Comparison of ENCODE assay signal across 14 cellular contexts in genomic region chr20:13262302-13262650, GRCh38. TPM values are rescaled to one million over a fixed set of nuclear protein-coding genes. Genes with fewer than 3 reads are reported as not detected.
DNase-seq lines count a peak whose midpoint lies in the region; ATAC-seq, FAIRE-seq and TF ChIP-seq lines count a peak whose summit lies in the region.
"Had no signal": no experiment of that assay in that cellular context is flagged by ENCODE, and none has a peak within 500 bp of the region (broad histone marks: within the 10 kb centered on the region; RNA-seq: fewer than 3 reads in every experiment).

No MANE protein-coding gene starts in this region.

- RAD21 ChIA-PET in HCT116 (lab: Charles Lee; ENCODE audit: low non-redundant PET in 1 of 2, low total read pairs in 2 of 2, uncharacterized antibody in 2 of 2, unreplicated experiment in 2 of 2) = no interaction called here

- no peaks in the 10 kb centered on the region for H3K27me3 ChIP-seq in HCT116 (ENCODE audit: insufficient read depth, low read length)
- H3K27me3 ChIP-seq in suprapubic skin = no peaks in the 10 kb centered on the region
- H3K27me3 ChIP-seq: BLaER1 treated with 17β-estradiol and CSF1 and Interleukin-3, amounts not matched to agents 10 nM and 100 nM; Peyer's patch had no signal

- H3K9me2 ChIP-seq in HCT116 (ENCODE audit: insufficient read depth) = no peaks in the 10 kb centered on the region

- WGBS in A549 (ENCODE audit: missing lambda C conversion rate) = 49% methylated on average over 2 of the region's 2 CpGs
- WGBS in mesodermal cell (ENCODE audit: insufficient coverage in 2 of 2), 2 experiments = 63 to 93% methylated on average over 2 of the region's 2 CpGs
- 75% methylated on average over 2 of the region's 2 CpGs for WGBS in suprapubic skin

- BruUV-seq in HCT116 (replicated peaks; lab: Mats Ljungman, UMichigan) = no TSS peak

- H3K27ac ChIP-seq in A549 = no peak overlapping the region
- no peak overlapping the region for H3K27ac ChIP-seq in HCT116 (ENCODE audit: low read depth, low read length)
- H3K27ac ChIP-seq in VCaP = no peak overlapping the region
- H3K27ac ChIP-seq in mesodermal cell (ENCODE audit: low read depth, low read length, severe bottlenecking) = peak overlapping the region; percentile 46
- no peak overlapping the region for H3K27ac ChIP-seq in suprapubic skin
- H3K27ac ChIP-seq: BLaER1 treated with 17β-estradiol and CSF1 and Interleukin-3, amounts not matched to agents 10 nM and 100 nM; GM23248; Peyer's patch; SK-N-MC had no signal

- no peaks in the 10 kb centered on the region for H4K20me1 ChIP-seq in HCT116 (ENCODE audit: insufficient read depth)
- H4K20me1 ChIP-seq: BLaER1 treated with 17β-estradiol and CSF1 and Interleukin-3, amounts not matched to agents 10 nM and 100 nM had no signal

- H3K4me3 ChIP-seq in A549 = no peak overlapping the region
- H3K4me3 ChIP-seq in HCT116 (replicated peaks in 1 of 2; ENCODE audit: low read depth in 1 of 2, low read length in 2 of 2) = no peak overlapping the region
- no peak overlapping the region for H3K4me3 ChIP-seq in mesodermal cell (ENCODE audit: extremely low read depth, insufficient read depth, low read length, poor library complexity, severe bottlenecking)
- no peak overlapping the region for H3K4me3 ChIP-seq in suprapubic skin
- H3K4me3 ChIP-seq: BLaER1 treated with 17β-estradiol and CSF1 and Interleukin-3, amounts not matched to agents 10 nM and 100 nM; GM23248; Peyer's patch; SK-N-MC had no signal

- H3K4me2 ChIP-seq in A549 (peak overlapping the region; percentile 40), HCT116 (ENCODE audit: low read length) (peak overlapping the region; percentile 10; the same call in 1 of the 2 replicates)
- H3K4me2 ChIP-seq: BLaER1 treated with 17β-estradiol and CSF1 and Interleukin-3, amounts not matched to agents 10 nM and 100 nM had no signal

- CTCF ChIA-PET in A549 (lab: Yijun Ruan, JAX) (interaction anchor here (0.6 to 3.5 kb wide), 22 partner anchors 8 to 291 kb away, joined by 3 to 29 read pairs (median 4); no protein-coding TSS in a partner anchor), HCT116 (lab: Charles Lee) (interaction anchor here (0.7 to 1.4 kb wide), 4 partner anchors 11 to 525 kb away, joined by 3 to 15 read pairs (median 4); no protein-coding TSS in a partner anchor)

- H3K9ac ChIP-seq in HCT116 (ENCODE audit: low read length) = no peak overlapping the region
- H3K9ac ChIP-seq: BLaER1 treated with 17β-estradiol and CSF1 and Interleukin-3, amounts not matched to agents 10 nM and 100 nM; GM23248 had no signal

- FAIRE-seq in A549 (lab: Jason Lieb, UNC) = peak; percentile 18
- no peak for FAIRE-seq in frontal cortex (lab: Jason Lieb, UNC)

- H3K79me2 ChIP-seq in HCT116 (ENCODE audit: insufficient read depth, low read length) = no peaks in the 10 kb centered on the region

- H3K36me3 ChIP-seq in HCT116 (ENCODE audit: control insufficient read depth in 1 of 2, insufficient read depth in 2 of 2, low read length in 2 of 2) (no peaks in the 10 kb centered on the region), mesodermal cell (ENCODE audit: control insufficient read depth, insufficient read depth, low read length) (no peaks in the 10 kb centered on the region), suprapubic skin (no peaks in the 10 kb centered on the region)
- H3K36me3 ChIP-seq: BLaER1 treated with 17β-estradiol and CSF1 and Interleukin-3, amounts not matched to agents 10 nM and 100 nM; Peyer's patch had no signal

- no peak for TF ChIP-seq RAD21 in A549 (conservative IDR thresholded peaks at IDR 0.05 in 1 of 2, IDR thresholded peaks at IDR 0.05 in 1 of 2)
- no peak for TF ChIP-seq RAD21 in HCT116 (IDR thresholded peaks at IDR 0.05; ENCODE audit: low read depth)

- no peak for TF ChIP-seq POLR2A in A549 (IDR thresholded peaks at IDR 0.05; ENCODE audit: low read length)
- no peak for TF ChIP-seq POLR2A in HCT116 (IDR thresholded peaks at IDR 0.05; ENCODE audit: borderline replicate concordance, extremely low read depth, insufficient read depth, insufficient read length)
- TF ChIP-seq POLR2A in suprapubic skin (IDR thresholded peaks at IDR 0.05) = no peak

- DNase-seq in A549 (ENCODE audit: low read depth in 1 of 2, low spot score in 1 of 2) = no peak
- DNase-seq in HCT116 (ENCODE audit: low read depth, low spot score) = no peak
- DNase-seq in suprapubic skin (ENCODE audit: low spot score in 2 of 2) = no peak
- DNase-seq in activated effector memory CD4-positive, alpha-beta T cell treated with anti-CD3 and anti-CD28 coated beads, Interleukin-2, amount 50 U/mL, for 16 hours = no peak
- DNase-seq in NCI-H2227 (lab: John Stamatoyannopoulos, UW; ENCODE audit: unreplicated experiment) = no peak
- no peak for DNase-seq in frontal cortex (ENCODE audit: low spot score in 2 of 2)
- DNase-seq: DMS79 treated with DMSO at 0.1 percent for 48 hours had no signal

- no peak for TF ChIP-seq EP300 in A549 (IDR thresholded peaks at IDR 0.05)
- TF ChIP-seq EP300 in suprapubic skin (IDR thresholded peaks at IDR 0.05) = no peak

- peaks cover 14% of the 10 kb centered on the region; the same call in 2 of the 3 replicates for H3K4me1 ChIP-seq in A549
- H3K4me1 ChIP-seq in HCT116 (ENCODE audit: control insufficient read depth in 1 of 2, insufficient read depth in 2 of 2, low read length in 2 of 2) = peaks cover 6 to 9% of the 10 kb centered on the region in 2 experiments; a peak in 3 of 4 replicates
- peaks cover 21% of the 10 kb centered on the region for H3K4me1 ChIP-seq in mesodermal cell (ENCODE audit: control insufficient read depth, insufficient read depth, low read length, poor library complexity, severe bottlenecking)
- H3K4me1 ChIP-seq in suprapubic skin = no peaks in the 10 kb centered on the region
- H3K4me1 ChIP-seq: Peyer's patch had no signal

- intact Hi-C loops in HCT116 (cut with micrococcal nuclease) = loop anchor here (1.0 kb wide), 1 partner anchor 143 kb away; no protein-coding TSS in a partner anchor

- no peak for TF ChIP-seq CTCF in A549 (IDR thresholded peaks at IDR 0.05)
- TF ChIP-seq CTCF in HCT116 (IDR thresholded peaks at IDR 0.05 in 2 of 3, conservative IDR thresholded peaks at IDR 0.05 in 1 of 3; ENCODE audit: borderline replicate concordance in 1 of 3, insufficient read depth in 1 of 3, low read depth in 2 of 3, low read length in 2 of 3) = no peak; a peak in 1 of 6 replicates
- peak; percentile 51 for TF ChIP-seq CTCF in VCaP (conservative IDR thresholded peaks at IDR 0.05)
- TF ChIP-seq CTCF in suprapubic skin (IDR thresholded peaks at IDR 0.05) = no peak

- POLR2A ChIA-PET in A549 (lab: Yijun Ruan, JAX) = interaction anchor here (0.7 kb wide), 1 partner anchor 167 kb away, joined by 4 read pairs; no protein-coding TSS in a partner anchor
- POLR2A ChIA-PET in HCT116 (lab: Charles Lee) = no interaction called here

- no peaks in the 10 kb centered on the region for H3K9me3 ChIP-seq in A549
- H3K9me3 ChIP-seq in HCT116 (ENCODE audit: control insufficient read depth in 1 of 2, insufficient read depth in 1 of 2, low read depth in 1 of 2, low read length in 2 of 2) = no peaks in the 10 kb centered on the region
- no peaks in the 10 kb centered on the region for H3K9me3 ChIP-seq in mesodermal cell (ENCODE audit: control insufficient read depth, low read length)
- H3K9me3 ChIP-seq in suprapubic skin = no peaks in the 10 kb centered on the region
- H3K9me3 ChIP-seq: BLaER1 treated with 17β-estradiol and CSF1 and Interleukin-3, amounts not matched to agents 10 nM and 100 nM; Peyer's patch had no signal

- no peak for ATAC-seq in A549
- ATAC-seq in HCT116 = no peak

- no peak overlapping the region for H2AFZ ChIP-seq in HCT116 (ENCODE audit: low read depth, low read length, poor library complexity, severe bottlenecking)
- H2AFZ ChIP-seq: GM23248 had no signal

TF ChIP-seq in A549, 52 proteins besides CTCF, POLR2A, EP300 and RAD21 (continues in another document):
- TF ChIP-seq PHF8 (IDR thresholded peaks at IDR 0.05; ENCODE audit: borderline replicate concordance, low read depth) (no peak), RFX5 (IDR thresholded peaks at IDR 0.05) (no peak), RARB (CRISPR knock-in tag; IDR thresholded peaks at IDR 0.05) (no peak), CBX8 (IDR thresholded peaks at IDR 0.05) (no peak), FOSB (CRISPR knock-in tag; IDR thresholded peaks at IDR 0.05) (no peak), SREBF2 (IDR thresholded peaks at IDR 0.05) (no peak), E2F6 (IDR thresholded peaks at IDR 0.05; ENCODE audit: borderline replicate concordance, low read depth) (no peak), ZSCAN20 (CRISPR knock-in tag; IDR thresholded peaks at IDR 0.05) (no peak)

TF ChIP-seq in HCT116, 20 proteins besides CTCF, POLR2A, EP300 and RAD21 (continues in another document):
- TF ChIP-seq POLR2AphosphoS5 (IDR thresholded peaks at IDR 0.05; ENCODE audit: low read depth, low read length) (no peak), ATF3 (IDR thresholded peaks at IDR 0.05) (no peak), SP1 (IDR thresholded peaks at IDR 0.05; ENCODE audit: low read depth) (no peak), FOSL1 (IDR thresholded peaks at IDR 0.05; ENCODE audit: low read depth) (no peak), ZNF274 (IDR thresholded peaks at IDR 0.05; ENCODE audit: low read depth, low read length) (no peak)

RNA-seq across cellular contexts. Expression of gene ISM1, which starts 41.2 kb away (rescaled TPM):
- polyA plus RNA-seq in A549 (2011; rRNA removed) = 0.18 and 0.30 TPM in 2 replicates
- polyA plus RNA-seq in A549 (2012; cell fraction: cytosol; rRNA removed) = 0.19 and 0.25 TPM in 2 replicates
- polyA plus RNA-seq in A549 (2012; cell fraction: nucleus; rRNA removed) = 0.06 and 0.19 TPM in 2 replicates
- 0.39 to 0.50 TPM (median 0.45 TPM) in 3 replicates for polyA plus RNA-seq in A549 (2017; fragmentation: RNase III; extraction: RNeasy Plus Mini Kit Qiagen cat#74134 plus additional on column Dnase treatment)
- 0.29 and 0.41 TPM in 2 replicates for polyA minus RNA-seq in A549 (2011; rRNA and poly(A)+ RNA removed)
- 0.37 TPM for total RNA-seq in HCT116 (2021; ENCODE audit: unreplicated experiment)
- polyA plus RNA-seq in HCT116 (2012) = 0.29 and 0.34 TPM in 2 replicates
- polyA plus RNA-seq in mesodermal cell (2013, experiment 1 of 2) = 30.0 TPM
- polyA plus RNA-seq in mesodermal cell (2013, experiment 2 of 2) = 27.0 TPM
- 10 to 100 TPM in 3 of 4 donors, 1 to 10 TPM in 1; 9.0 to 21.8 (median 12.9) TPM for total RNA-seq in suprapubic skin
- total RNA-seq in frontal cortex = 1.6 TPM
- total RNA-seq: G401, GM23248 had no signal
